ENCODE assay signal across 7 cellular contexts in genomic region chr15:21284353-21284752, GRCh38.
A peak's percentile ranks its signal among the peaks of the same experiment; 100 is the strongest.
DNase-seq lines count a peak whose midpoint lies in the region; ATAC-seq lines count a peak whose summit lies in the region.
"Not testable (repeated sequence)": the region's sequence is repeated elsewhere in the genome, so short reads cannot be mapped to it uniquely, and the experiment has no call there.

No MANE protein-coding gene starts in this region.

- H3K9me3 Mint-ChIP-seq in activated CD8-positive, alpha-beta T cell treated with anti-CD3 and anti-CD28 coated beads, Interleukin-2, amount 10 ng/mL, durations not matched to agents 7 days and 5 days (ENCODE audit: insufficient read depth); naive thymus-derived CD8-positive, alpha-beta T cell: not testable (repeated sequence)

- ATAC-seq in GM18861 (IDR thresholded peaks at IDR 0.05; ENCODE audit: unreplicated experiment) (peak; percentile 59), GM21447 (IDR thresholded peaks at IDR 0.05; ENCODE audit: unreplicated experiment) (peak; percentile 47), HG02798 (IDR thresholded peaks at IDR 0.05; ENCODE audit: poor library complexity, unreplicated experiment) (peak; percentile 65), HG03460 (IDR thresholded peaks at IDR 0.05; ENCODE audit: unreplicated experiment) (peak; percentile 51), Right ventricle myocardium inferior (peak; percentile 79)
- ATAC-seq in activated CD8-positive, alpha-beta T cell treated with anti-CD3 and anti-CD28 coated beads, Interleukin-2, amount 10 ng/mL, durations not matched to agents 7 days and 5 days = peak; percentile 76
- ATAC-seq in naive thymus-derived CD8-positive, alpha-beta T cell = peak; percentile 68 to 73

- H3K27ac Mint-ChIP-seq in activated CD8-positive, alpha-beta T cell treated with anti-CD3 and anti-CD28 coated beads, Interleukin-2, amount 10 ng/mL, durations not matched to agents 7 days and 5 days; naive thymus-derived CD8-positive, alpha-beta T cell: not testable (repeated sequence)

- H3K4me1 Mint-ChIP-seq in activated CD8-positive, alpha-beta T cell treated with anti-CD3 and anti-CD28 coated beads, Interleukin-2, amount 10 ng/mL, durations not matched to agents 7 days and 5 days (ENCODE audit: low read depth); naive thymus-derived CD8-positive, alpha-beta T cell: not testable (repeated sequence)

- not testable (repeated sequence) for H3K36me3 Mint-ChIP-seq in activated CD8-positive, alpha-beta T cell treated with anti-CD3 and anti-CD28 coated beads, Interleukin-2, amount 10 ng/mL, durations not matched to agents 7 days and 5 days (ENCODE audit: low read depth); naive thymus-derived CD8-positive, alpha-beta T cell

- intact Hi-C loops in Right ventricle myocardium inferior (cut with DNase I) = not testable (repeated sequence)

- not testable (repeated sequence) for DNase-seq in activated CD8-positive, alpha-beta T cell treated with anti-CD3 and anti-CD28 coated beads, Interleukin-2, amount 10 ng/mL, durations not matched to agents 7 days and 5 days; Right ventricle myocardium inferior (ENCODE audit: missing footprints)
- DNase-seq in naive thymus-derived CD8-positive, alpha-beta T cell = peak in 1 of 10 donors; percentile 12

- not testable (repeated sequence) for H3K27me3 Mint-ChIP-seq in activated CD8-positive, alpha-beta T cell treated with anti-CD3 and anti-CD28 coated beads, Interleukin-2, amount 10 ng/mL, durations not matched to agents 7 days and 5 days (ENCODE audit: low read depth); naive thymus-derived CD8-positive, alpha-beta T cell

- CTCF ChIA-PET in activated CD8-positive, alpha-beta T cell treated with anti-CD3 and anti-CD28 coated beads, Interleukin-2, amount 10 ng/mL, durations not matched to agents 7 days and 5 days (lab: Charles Lee) = interaction anchor here (0.6 to 2.3 kb wide), 4 partner anchors 11 to 1106 kb away, joined by 3 to 15 read pairs (median 3); no protein-coding TSS in a partner anchor

- POLR2A ChIA-PET in activated CD8-positive, alpha-beta T cell treated with anti-CD3 and anti-CD28 coated beads, Interleukin-2, amount 10 ng/mL, durations not matched to agents 7 days and 5 days (lab: Charles Lee); naive thymus-derived CD8-positive, alpha-beta T cell (lab: Charles Lee): not testable (repeated sequence)

- H3K4me3 Mint-ChIP-seq in activated CD8-positive, alpha-beta T cell treated with anti-CD3 and anti-CD28 coated beads, Interleukin-2, amount 10 ng/mL, durations not matched to agents 7 days and 5 days; naive thymus-derived CD8-positive, alpha-beta T cell: not testable (repeated sequence)
